1 cellular context compared by ENCODE assay signal in genomic region chr14:21103710-21104447, GRCh38.
TF ChIP-seq lines count a peak whose summit lies in the region.

No MANE protein-coding gene starts in this region.

TF ChIP-seq in HEK293, 187 proteins besides CTCF, POLR2A, EP300 and RAD21 (continued from another document and continues in another):
- no peak for TF ChIP-seq ZNF704 (tag by site-specific recombination; IDR thresholded peaks at IDR 0.05)
- TF ChIP-seq, protein P1, sequence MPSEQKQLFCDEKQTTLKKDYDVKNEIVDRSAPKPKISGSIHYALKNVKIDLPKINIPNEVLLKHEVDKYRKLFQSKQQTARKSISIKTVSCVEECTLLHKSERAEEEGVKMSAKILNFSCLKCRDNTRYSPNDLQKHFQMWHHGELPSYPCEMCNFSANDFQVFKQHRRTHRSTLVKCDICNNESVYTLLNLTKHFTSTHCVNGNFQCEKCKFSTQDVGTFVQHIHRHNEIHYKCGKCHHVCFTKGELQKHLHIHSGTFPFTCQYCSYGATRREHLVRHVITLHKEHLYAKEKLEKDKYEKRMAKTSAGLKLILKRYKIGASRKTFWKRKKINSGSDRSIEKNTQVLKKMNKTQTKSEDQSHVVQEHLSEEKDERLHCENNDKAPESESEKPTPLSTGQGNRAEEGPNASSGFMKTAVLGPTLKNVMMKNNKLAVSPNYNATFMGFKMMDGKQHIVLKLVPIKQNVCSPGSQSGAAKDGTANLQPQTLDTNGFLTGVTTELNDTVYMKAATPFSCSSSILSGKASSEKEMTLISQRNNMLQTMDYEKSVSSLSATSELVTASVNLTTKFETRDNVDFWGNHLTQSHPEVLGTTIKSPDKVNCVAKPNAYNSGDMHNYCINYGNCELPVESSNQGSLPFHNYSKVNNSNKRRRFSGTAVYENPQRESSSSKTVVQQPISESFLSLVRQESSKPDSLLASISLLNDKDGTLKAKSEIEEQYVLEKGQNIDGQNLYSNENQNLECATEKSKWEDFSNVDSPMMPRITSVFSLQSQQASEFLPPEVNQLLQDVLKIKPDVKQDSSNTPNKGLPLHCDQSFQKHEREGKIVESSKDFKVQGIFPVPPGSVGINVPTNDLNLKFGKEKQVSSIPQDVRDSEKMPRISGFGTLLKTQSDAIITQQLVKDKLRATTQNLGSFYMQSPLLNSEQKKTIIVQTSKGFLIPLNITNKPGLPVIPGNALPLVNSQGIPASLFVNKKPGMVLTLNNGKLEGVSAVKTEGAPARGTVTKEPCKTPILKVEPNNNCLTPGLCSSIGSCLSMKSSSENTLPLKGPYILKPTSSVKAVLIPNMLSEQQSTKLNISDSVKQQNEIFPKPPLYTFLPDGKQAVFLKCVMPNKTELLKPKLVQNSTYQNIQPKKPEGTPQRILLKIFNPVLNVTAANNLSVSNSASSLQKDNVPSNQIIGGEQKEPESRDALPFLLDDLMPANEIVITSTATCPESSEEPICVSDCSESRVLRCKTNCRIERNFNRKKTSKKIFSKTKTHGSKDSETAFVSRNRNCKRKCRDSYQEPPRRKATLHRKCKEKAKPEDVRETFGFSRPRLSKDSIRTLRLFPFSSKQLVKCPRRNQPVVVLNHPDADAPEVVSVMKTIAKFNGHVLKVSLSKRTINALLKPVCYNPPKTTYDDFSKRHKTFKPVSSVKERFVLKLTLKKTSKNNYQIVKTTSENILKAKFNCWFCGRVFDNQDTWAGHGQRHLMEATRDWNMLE (tag by site-specific recombination; conservative IDR thresholded peaks at IDR 0.05; ENCODE audit: low read depth): peak; percentile 46
- TF ChIP-seq PATZ1 (tag by site-specific recombination; IDR thresholded peaks at IDR 0.05): peak; percentile 93
- peak; percentile 38; the same call in 1 of the 2 replicates for TF ChIP-seq ZIC2 (tag by site-specific recombination; IDR thresholded peaks at IDR 0.05)
- TF ChIP-seq KLF10 (tag by site-specific recombination; IDR thresholded peaks at IDR 0.05): peak; percentile 67
- peak; percentile 7 for TF ChIP-seq OSR2 (tag by site-specific recombination; IDR thresholded peaks at IDR 0.05)
- TF ChIP-seq ZBTB26 (tag by site-specific recombination; optimal IDR thresholded peaks at IDR 0.05): peak; percentile 97
- peak; percentile 53; the same call in 1 of the 2 replicates for TF ChIP-seq ZNF580 (tag by site-specific recombination; IDR thresholded peaks at IDR 0.05)
- no peak for TF ChIP-seq ZFP41 (tag by site-specific recombination; IDR thresholded peaks at IDR 0.05; ENCODE audit: borderline replicate concordance)
- TF ChIP-seq KLF9 (tag by site-specific recombination; IDR thresholded peaks at IDR 0.05; ENCODE audit: low read depth): peak; percentile 46
- TF ChIP-seq ZNF24 (tag by site-specific recombination; IDR thresholded peaks at IDR 0.05): peak; percentile 92
- TF ChIP-seq IKZF3 (tag by site-specific recombination; IDR thresholded peaks at IDR 0.05): no peak
- TF ChIP-seq, protein P2, sequence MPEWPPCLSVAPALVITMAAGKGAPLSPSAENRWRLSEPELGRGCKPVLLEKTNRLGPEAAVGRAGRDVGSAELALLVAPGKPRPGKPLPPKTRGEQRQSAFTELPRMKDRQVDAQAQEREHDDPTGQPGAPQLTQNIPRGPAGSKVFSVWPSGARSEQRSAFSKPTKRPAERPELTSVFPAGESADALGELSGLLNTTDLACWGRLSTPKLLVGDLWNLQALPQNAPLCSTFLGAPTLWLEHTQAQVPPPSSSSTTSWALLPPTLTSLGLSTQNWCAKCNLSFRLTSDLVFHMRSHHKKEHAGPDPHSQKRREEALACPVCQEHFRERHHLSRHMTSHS (tag by site-specific recombination; IDR thresholded peaks at IDR 0.05): no peak
- peak; percentile 93 for TF ChIP-seq ZBTB20 (tag by site-specific recombination; IDR thresholded peaks at IDR 0.05)
- TF ChIP-seq ZBTB48 (tag by site-specific recombination; IDR thresholded peaks at IDR 0.05): peak; percentile 98
- TF ChIP-seq BCL11A (tag by site-specific recombination; IDR thresholded peaks at IDR 0.05; ENCODE audit: low read depth): peak; percentile 91
- peak; percentile 70; the same call in 1 of the 2 replicates for TF ChIP-seq ZNF148 (tag by site-specific recombination; IDR thresholded peaks at IDR 0.05; ENCODE audit: borderline replicate concordance)
- no peak for TF ChIP-seq ZNF548 (tag by site-specific recombination; IDR thresholded peaks at IDR 0.05)
- peak; percentile 89 for TF ChIP-seq ZNF660 (tag by site-specific recombination; IDR thresholded peaks at IDR 0.05)
- TF ChIP-seq SP7 (tag by site-specific recombination; IDR thresholded peaks at IDR 0.05): peak; percentile 94
- TF ChIP-seq ZSCAN30 (tag by site-specific recombination; IDR thresholded peaks at IDR 0.05): peak; percentile 62
- TF ChIP-seq ZNF174 (tag by site-specific recombination; IDR thresholded peaks at IDR 0.05): no peak
- TF ChIP-seq ZNF169 (tag by site-specific recombination; IDR thresholded peaks at IDR 0.05): no peak
- TF ChIP-seq, protein P3, sequence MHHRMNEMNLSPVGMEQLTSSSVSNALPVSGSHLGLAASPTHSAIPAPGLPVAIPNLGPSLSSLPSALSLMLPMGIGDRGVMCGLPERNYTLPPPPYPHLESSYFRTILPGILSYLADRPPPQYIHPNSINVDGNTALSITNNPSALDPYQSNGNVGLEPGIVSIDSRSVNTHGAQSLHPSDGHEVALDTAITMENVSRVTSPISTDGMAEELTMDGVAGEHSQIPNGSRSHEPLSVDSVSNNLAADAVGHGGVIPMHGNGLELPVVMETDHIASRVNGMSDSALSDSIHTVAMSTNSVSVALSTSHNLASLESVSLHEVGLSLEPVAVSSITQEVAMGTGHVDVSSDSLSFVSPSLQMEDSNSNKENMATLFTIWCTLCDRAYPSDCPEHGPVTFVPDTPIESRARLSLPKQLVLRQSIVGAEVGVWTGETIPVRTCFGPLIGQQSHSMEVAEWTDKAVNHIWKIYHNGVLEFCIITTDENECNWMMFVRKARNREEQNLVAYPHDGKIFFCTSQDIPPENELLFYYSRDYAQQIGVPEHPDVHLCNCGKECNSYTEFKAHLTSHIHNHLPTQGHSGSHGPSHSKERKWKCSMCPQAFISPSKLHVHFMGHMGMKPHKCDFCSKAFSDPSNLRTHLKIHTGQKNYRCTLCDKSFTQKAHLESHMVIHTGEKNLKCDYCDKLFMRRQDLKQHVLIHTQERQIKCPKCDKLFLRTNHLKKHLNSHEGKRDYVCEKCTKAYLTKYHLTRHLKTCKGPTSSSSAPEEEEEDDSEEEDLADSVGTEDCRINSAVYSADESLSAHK (tag by site-specific recombination; IDR thresholded peaks at IDR 0.05): peak; percentile 42
- no peak for TF ChIP-seq FEZF1 (tag by site-specific recombination; IDR thresholded peaks at IDR 0.05)
- TF ChIP-seq ZNF514 (tag by site-specific recombination; IDR thresholded peaks at IDR 0.05): no peak
- TF ChIP-seq ZNF335 (tag by site-specific recombination; conservative IDR thresholded peaks at IDR 0.05): peak; percentile 83
- TF ChIP-seq ZNF768 (tag by site-specific recombination; IDR thresholded peaks at IDR 0.05): no peak
- TF ChIP-seq GLIS2 (tag by site-specific recombination; IDR thresholded peaks at IDR 0.05): peak; percentile 74
- TF ChIP-seq KLF16 (tag by site-specific recombination; IDR thresholded peaks at IDR 0.05): peak; percentile 93
- no peak for TF ChIP-seq ZNF510 (tag by site-specific recombination; IDR thresholded peaks at IDR 0.05; ENCODE audit: insufficient replicate concordance)
- TF ChIP-seq RBAK (tag by site-specific recombination; IDR thresholded peaks at IDR 0.05): no peak
- no peak for TF ChIP-seq ZNF560 (tag by site-specific recombination; IDR thresholded peaks at IDR 0.05; ENCODE audit: borderline replicate concordance)
- peak; percentile 97 for TF ChIP-seq KLF8 (tag by site-specific recombination; IDR thresholded peaks at IDR 0.05)
- TF ChIP-seq, protein P4, sequence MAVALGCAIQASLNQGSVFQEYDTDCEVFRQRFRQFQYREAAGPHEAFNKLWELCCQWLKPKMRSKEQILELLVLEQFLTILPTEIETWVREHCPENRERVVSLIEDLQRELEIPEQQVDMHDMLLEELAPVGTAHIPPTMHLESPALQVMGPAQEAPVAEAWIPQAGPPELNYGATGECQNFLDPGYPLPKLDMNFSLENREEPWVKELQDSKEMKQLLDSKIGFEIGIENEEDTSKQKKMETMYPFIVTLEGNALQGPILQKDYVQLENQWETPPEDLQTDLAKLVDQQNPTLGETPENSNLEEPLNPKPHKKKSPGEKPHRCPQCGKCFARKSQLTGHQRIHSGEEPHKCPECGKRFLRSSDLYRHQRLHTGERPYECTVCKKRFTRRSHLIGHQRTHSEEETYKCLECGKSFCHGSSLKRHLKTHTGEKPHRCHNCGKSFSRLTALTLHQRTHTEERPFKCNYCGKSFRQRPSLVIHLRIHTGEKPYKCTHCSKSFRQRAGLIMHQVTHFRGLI (tag by site-specific recombination; IDR thresholded peaks at IDR 0.05): peak; percentile 32; the same call in 1 of the 2 replicates
- peak; percentile 9; the same call in 1 of the 2 replicates for TF ChIP-seq ZNF596 (tag by site-specific recombination; IDR thresholded peaks at IDR 0.05)
- TF ChIP-seq INSM2 (tag by site-specific recombination; IDR thresholded peaks at IDR 0.05): peak; percentile 77
- no peak for TF ChIP-seq GFI1B (tag by site-specific recombination; IDR thresholded peaks at IDR 0.05)
- peak; percentile 70; the same call in 1 of the 2 replicates for TF ChIP-seq ZNF391 (tag by site-specific recombination; IDR thresholded peaks at IDR 0.05; ENCODE audit: borderline replicate concordance, low read depth)
- TF ChIP-seq ZNF639 (tag by site-specific recombination; IDR thresholded peaks at IDR 0.05): peak; percentile 90; the same call in 1 of the 2 replicates
- peak; percentile 96 for TF ChIP-seq ZNF324 (tag by site-specific recombination; IDR thresholded peaks at IDR 0.05)
